1 cellular context compared by ENCODE assay signal in the genomic region with DNA sequence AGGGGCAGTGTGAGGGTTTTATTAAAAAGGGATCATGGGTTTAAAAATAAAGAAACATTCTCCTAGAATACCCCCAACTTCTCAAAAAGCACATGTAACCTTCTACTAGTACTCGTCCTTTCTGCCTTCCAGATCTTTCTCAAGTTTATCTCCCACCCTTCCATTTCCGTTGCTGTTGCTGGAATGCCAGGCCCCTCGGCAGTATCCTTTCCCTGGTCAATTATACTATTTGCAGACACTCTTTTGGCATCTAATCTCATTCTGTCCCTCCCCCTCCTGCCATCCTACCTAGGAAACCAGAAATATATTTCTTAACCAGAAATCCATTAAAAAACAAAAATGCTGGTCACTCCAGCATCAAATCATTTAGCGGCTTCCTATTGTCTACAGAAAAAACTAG.
TF ChIP-seq lines count a peak whose summit lies in the region.

No MANE protein-coding gene starts in this region.

TF ChIP-seq in SK-N-SH, 30 proteins besides CTCF, POLR2A, EP300 and RAD21 (continued from another document):
- TF ChIP-seq YY1 (IDR thresholded peaks at IDR 0.05; ENCODE audit: low read depth) = no peak
- no peak for TF ChIP-seq RFX5 (IDR thresholded peaks at IDR 0.05; ENCODE audit: low read length)
- TF ChIP-seq GABPA (IDR thresholded peaks at IDR 0.05; ENCODE audit: low read depth) = no peak
- TF ChIP-seq MEF2A (IDR thresholded peaks at IDR 0.05; ENCODE audit: borderline replicate concordance, low read depth) = no peak
- no peak for TF ChIP-seq FOSL2 (IDR thresholded peaks at IDR 0.05; ENCODE audit: borderline replicate concordance, low read depth)
- no peak for TF ChIP-seq EZH2phosphoT487 (IDR thresholded peaks at IDR 0.05; ENCODE audit: borderline replicate concordance, low read depth)
- TF ChIP-seq, protein P1, sequence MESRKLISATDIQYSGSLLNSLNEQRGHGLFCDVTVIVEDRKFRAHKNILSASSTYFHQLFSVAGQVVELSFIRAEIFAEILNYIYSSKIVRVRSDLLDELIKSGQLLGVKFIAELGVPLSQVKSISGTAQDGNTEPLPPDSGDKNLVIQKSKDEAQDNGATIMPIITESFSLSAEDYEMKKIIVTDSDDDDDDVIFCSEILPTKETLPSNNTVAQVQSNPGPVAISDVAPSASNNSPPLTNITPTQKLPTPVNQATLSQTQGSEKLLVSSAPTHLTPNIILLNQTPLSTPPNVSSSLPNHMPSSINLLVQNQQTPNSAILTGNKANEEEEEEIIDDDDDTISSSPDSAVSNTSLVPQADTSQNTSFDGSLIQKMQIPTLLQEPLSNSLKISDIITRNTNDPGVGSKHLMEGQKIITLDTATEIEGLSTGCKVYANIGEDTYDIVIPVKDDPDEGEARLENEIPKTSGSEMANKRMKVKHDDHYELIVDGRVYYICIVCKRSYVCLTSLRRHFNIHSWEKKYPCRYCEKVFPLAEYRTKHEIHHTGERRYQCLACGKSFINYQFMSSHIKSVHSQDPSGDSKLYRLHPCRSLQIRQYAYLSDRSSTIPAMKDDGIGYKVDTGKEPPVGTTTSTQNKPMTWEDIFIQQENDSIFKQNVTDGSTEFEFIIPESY (IDR thresholded peaks at IDR 0.05; ENCODE audit: borderline replicate concordance, low read depth) = no peak
- no peak for TF ChIP-seq POLR2AphosphoS5 (IDR thresholded peaks at IDR 0.05; ENCODE audit: low read depth, low read length)
- TF ChIP-seq ELF1 (IDR thresholded peaks at IDR 0.05) = no peak
- TF ChIP-seq CHD2 (IDR thresholded peaks at IDR 0.05; ENCODE audit: low read length, partially characterized antibody) = peak; percentile 32
- no peak for TF ChIP-seq JUND (IDR thresholded peaks at IDR 0.05)
- no peak for TF ChIP-seq PBX3 (IDR thresholded peaks at IDR 0.05)
